25 cellular contexts compared by ENCODE assay signal in genomic region chr2:152389483-152389882, GRCh38. TPM values are rescaled to one million over a fixed set of nuclear protein-coding genes. Genes with fewer than 3 reads are reported as not detected.
DNase-seq lines count a peak whose midpoint lies in the region; ATAC-seq, FAIRE-seq and TF ChIP-seq lines count a peak whose summit lies in the region.
"Had no signal": no experiment of that assay in that cellular context is flagged by ENCODE, and none has a peak within 500 bp of the region (broad histone marks: within the 10 kb centered on the region; RNA-seq: fewer than 3 reads in every experiment).

No MANE protein-coding gene starts in this region.

- H2AFZ ChIP-seq in neural progenitor cell (replicated peaks), result no peak overlapping the region

- TF ChIP-seq CTCF in glutamatergic neuron (IDR thresholded peaks at IDR 0.05; ENCODE audit: partially characterized antibody, unreplicated experiment), result no peak
- no peak for TF ChIP-seq CTCF in neural progenitor cell (IDR thresholded peaks at IDR 0.05)
- no peak for TF ChIP-seq CTCF in GM20000 (IDR thresholded peaks at IDR 0.05; ENCODE audit: extremely low read depth, missing control alignments)

- H3F3A ChIP-seq in neural progenitor cell (ENCODE audit: low read depth), result peaks cover 33% of the 10 kb centered on the region

- peaks cover 5% of the 10 kb centered on the region for H3K36me3 ChIP-seq in neural progenitor cell

- H3K9me3 ChIP-seq in neural progenitor cell (ENCODE audit: low read depth), result no peaks in the 10 kb centered on the region

- H3K27ac ChIP-seq in angular gyrus (ENCODE audit: low read depth, low read length) (peak overlapping the region; percentile 10), neural progenitor cell (no peak overlapping the region)
- H3K27ac ChIP-seq: 22Rv1, BLaER1 had no signal

- H3K27me3 Mint-ChIP-seq in glutamatergic neuron (ENCODE audit: unreplicated experiment) (peaks cover 9% of the 10 kb centered on the region), neural progenitor cell (ENCODE audit: insufficient read depth, low read depth) (no peaks in the 10 kb centered on the region)
- H3K27me3 Mint-ChIP-seq: B cell; CD4-positive, alpha-beta T cell had no signal

- H3K9me3 Mint-ChIP-seq in glutamatergic neuron (ENCODE audit: unreplicated experiment) (peaks cover 5% of the 10 kb centered on the region), neural progenitor cell (peaks cover 11% of the 10 kb centered on the region)
- H3K9me3 Mint-ChIP-seq: CD4-positive, alpha-beta T cell had no signal

- no peaks in the 10 kb centered on the region for H3K27me3 ChIP-seq in neural progenitor cell
- H3K27me3 ChIP-seq: BLaER1 had no signal

- peaks cover 67% of the 10 kb centered on the region for H4K20me1 ChIP-seq in neural progenitor cell (ENCODE audit: low read depth)

- no peak overlapping the region for H3K4me2 ChIP-seq in neural progenitor cell
- H3K4me2 ChIP-seq: BLaER1 had no signal

- ATAC-seq in Right ventricle myocardium inferior (no peak), Right ventricle myocardium superior (ENCODE audit: poor library complexity) (no peak), HG02840 (IDR thresholded peaks at IDR 0.05; ENCODE audit: low FRiP score, unreplicated experiment) (no peak)
- ATAC-seq: GM12878 had no signal

- H3K36me3 Mint-ChIP-seq in glutamatergic neuron (ENCODE audit: unreplicated experiment) (peaks cover 10% of the 10 kb centered on the region), neural progenitor cell (peaks cover 18% of the 10 kb centered on the region)
- H3K36me3 Mint-ChIP-seq: CD8-positive, alpha-beta memory T cell had no signal

- H3K27ac Mint-ChIP-seq in glutamatergic neuron (ENCODE audit: unreplicated experiment), result peak overlapping the region; percentile 50
- H3K27ac Mint-ChIP-seq in neural progenitor cell, result peak overlapping the region; percentile 14
- H3K27ac Mint-ChIP-seq: B cell; CD4-positive, alpha-beta T cell; CD8-positive, alpha-beta memory T cell had no signal

- H3K4me1 ChIP-seq in neural progenitor cell, result peaks cover 62% of the 10 kb centered on the region

- H3K4me3 Mint-ChIP-seq in glutamatergic neuron (ENCODE audit: unreplicated experiment) (peak overlapping the region; percentile 48), neural progenitor cell (no peak overlapping the region)
- H3K4me3 Mint-ChIP-seq: B cell; CD14-positive monocyte; CD4-positive, alpha-beta T cell; CD8-positive, alpha-beta memory T cell had no signal

- peak; percentile 39 for DNase-seq in Right ventricle myocardium inferior (ENCODE audit: missing footprints)
- no peak for DNase-seq in Right ventricle myocardium superior
- DNase-seq in glutamatergic neuron, result no peak
- no peak for DNase-seq in neural progenitor cell (ENCODE audit: low spot score)
- no peak for DNase-seq in HTR-8/SVneo (ENCODE audit: insufficient read length, low spot score)
- no peak for DNase-seq in GM20000 (ENCODE audit: low spot score)
- DNase-seq: CD4-positive, alpha-beta T cell; CD8-positive, alpha-beta memory T cell; DMS 273 treated with DMSO at 0.1 percent for 48 hours; DMS79; EL; GDM1; GOT3; HCEC 1CT had no signal

- no peak overlapping the region for H3K4me3 ChIP-seq in neural progenitor cell
- H3K4me3 ChIP-seq: BLaER1, GM12878 had no signal

- H3K9ac ChIP-seq in neural progenitor cell, result no peak overlapping the region
- H3K9ac ChIP-seq: BLaER1 had no signal

- no peak for FAIRE-seq in HTR-8/SVneo (lab: Jason Lieb, UNC)
- FAIRE-seq: A204.1, D721Med, GM12878, GM18507, H54 had no signal

- peaks cover 56% of the 10 kb centered on the region for H3K4me1 Mint-ChIP-seq in glutamatergic neuron (ENCODE audit: low read depth, unreplicated experiment)
- peaks cover 48% of the 10 kb centered on the region for H3K4me1 Mint-ChIP-seq in neural progenitor cell
- H3K4me1 Mint-ChIP-seq: CD8-positive, alpha-beta memory T cell had no signal

- H3K79me2 ChIP-seq in neural progenitor cell (ENCODE audit: low read depth), result peaks cover 96% of the 10 kb centered on the region

- intact Hi-C loops in Right ventricle myocardium inferior (cut with DNase I) (no loop called here), Right ventricle myocardium superior (cut with DNase I) (no loop called here)

RNA-seq across cellular contexts. Expression of gene FMNL2, which starts 54.5 kb away (rescaled TPM):
- total RNA-seq in Right ventricle myocardium inferior (7.2 TPM), Right ventricle myocardium superior (6.1 TPM), glutamatergic neuron (ENCODE audit: unreplicated experiment) (166 TPM), neural progenitor cell (ENCODE audit: low replicate concordance) (64.8 and 99.7 TPM in 2 replicates)
